ENCODE assay signal across 21 cellular contexts in the genomic region with DNA sequence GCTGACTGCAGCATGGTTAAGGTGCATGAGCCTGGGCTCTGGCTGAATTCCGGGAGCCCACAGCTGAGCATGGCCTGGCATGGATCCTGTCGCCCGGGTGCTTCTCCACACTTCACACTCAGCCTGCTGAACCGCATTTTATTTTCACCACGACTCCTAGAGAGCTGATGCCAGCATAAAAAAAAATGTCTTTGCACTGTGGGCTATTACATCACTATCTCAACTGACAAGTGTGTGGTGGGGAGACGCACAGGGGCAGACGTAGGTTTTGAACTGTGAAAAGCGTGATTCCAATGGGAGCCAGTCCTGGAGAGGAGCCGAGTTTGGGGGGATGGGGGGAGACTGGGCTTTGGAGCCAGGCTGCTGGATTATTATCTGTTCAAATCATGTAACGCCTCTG.
"Had no signal": no experiment of that assay in that cellular context is flagged by ENCODE, and none has a peak within 500 bp of the region (broad histone marks: within the 10 kb centered on the region; RNA-seq: fewer than 3 reads in every experiment).

No MANE protein-coding gene starts in this region.

- H3K27me3 Mint-ChIP-seq: activated naive CD8-positive, alpha-beta T cell; naive B cell had no signal

- FAIRE-seq: small intestine had no signal

- DNase-seq: activated CD4-positive, alpha-beta T cell treated with anti-CD3 and anti-CD28 coated beads, Interleukin-2, amount 50 U/mL, for 4 hours; activated T-cell treated with anti-CD3 and anti-CD28 coated beads for 4 hours; amygdala; dermis blood vessel endothelial cell; effector CD8-positive, alpha-beta T cell; foreskin melanocyte; immature natural killer cell; lower lobe of right lung; mesendoderm; naive B cell; posterior cingulate gyrus; right lobe of liver; small intestine; stimulated activated CD4-positive, alpha-beta T cell treated with anti-CD3 and anti-CD28 coated beads, Interleukin-2, amount 100 ng/mL, for 24 hours; stimulated activated CD8-positive, alpha-beta memory T cell treated with anti-CD3 and anti-CD28 coated beads, Interleukin-4, amount 100 ng/mL, for 48 hours; T-helper 9 cell; upper lobe of left lung had no signal

- H3K9me3 Mint-ChIP-seq: immature natural killer cell, WTC11 had no signal

- H3K4me1 ChIP-seq: lower lobe of right lung, right lobe of liver, upper lobe of left lung had no signal

- H3K27ac Mint-ChIP-seq: neural progenitor cell had no signal

- H3K36me3 Mint-ChIP-seq: activated naive CD8-positive, alpha-beta T cell had no signal

- H3K9ac ChIP-seq: neural progenitor cell had no signal

- H3K9me3 ChIP-seq: lower lobe of right lung, right lobe of liver, upper lobe of left lung had no signal

- H3K27ac ChIP-seq: lower lobe of right lung, neural progenitor cell, right lobe of liver, upper lobe of left lung had no signal

- ATAC-seq: left lobe of liver, lower lobe of right lung, right lobe of liver, WTC11 had no signal

- H3K36me3 ChIP-seq: neural progenitor cell had no signal

- H3K4me2 ChIP-seq: neural progenitor cell had no signal

- H2AFZ ChIP-seq: neural progenitor cell had no signal

- H3K4me3 Mint-ChIP-seq: immature natural killer cell, naive B cell, neural progenitor cell, WTC11 had no signal

- H3K27me3 ChIP-seq: neural progenitor cell, right lobe of liver, upper lobe of left lung had no signal

- H3K4me3 ChIP-seq: lower lobe of right lung, neural progenitor cell, right lobe of liver, upper lobe of left lung had no signal
